8 cellular contexts compared by ENCODE assay signal in genomic region chr11:121833970-121834369, GRCh38.
"Had no signal": no experiment of that assay in that cellular context is flagged by ENCODE, and none has a peak within 500 bp of the region (broad histone marks: within the 10 kb centered on the region; RNA-seq: fewer than 3 reads in every experiment).

No MANE protein-coding gene starts in this region.

- H3K4me3 ChIP-seq: GM12878 had no signal

- FAIRE-seq: G401.6, GM12878, GM12891, GM12892, GM18507, GM19239 had no signal

- ATAC-seq: GM12878 had no signal

- DNase-seq: GDM1, GF-D8 had no signal
